ENCODE assay signal across 1 cellular context in the genomic region with DNA sequence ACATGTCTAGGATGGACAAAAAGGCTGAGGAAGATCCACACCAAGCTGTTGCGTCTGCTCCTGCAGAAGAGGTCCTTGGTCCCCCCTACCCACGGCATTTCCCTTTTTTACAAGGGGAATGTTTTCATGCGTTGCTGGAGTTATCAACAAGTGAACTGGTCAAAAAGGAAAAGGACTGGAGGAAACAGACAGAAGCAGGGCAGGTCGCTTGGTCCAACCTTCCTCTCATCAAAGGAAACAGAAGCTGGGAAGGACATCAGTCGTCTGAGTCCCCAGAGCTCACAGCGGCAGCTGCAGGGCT.
TF ChIP-seq lines count a peak whose summit lies in the region.

No MANE protein-coding gene starts in this region.

TF ChIP-seq in K562, 482 proteins besides CTCF, POLR2A, EP300 and RAD21:
- no peak for TF ChIP-seq XRCC4 (IDR thresholded peaks at IDR 0.05; ENCODE audit: extremely low read depth, insufficient read depth, insufficient read length)
- TF ChIP-seq BDP1 (IDR thresholded peaks at IDR 0.05; ENCODE audit: insufficient read depth, insufficient read length), result no peak
- peak; percentile 1; the same call in 1 of the 2 replicates for TF ChIP-seq FOXJ2 (tag; IDR thresholded peaks at IDR 0.05)
- TF ChIP-seq, protein P1, sequence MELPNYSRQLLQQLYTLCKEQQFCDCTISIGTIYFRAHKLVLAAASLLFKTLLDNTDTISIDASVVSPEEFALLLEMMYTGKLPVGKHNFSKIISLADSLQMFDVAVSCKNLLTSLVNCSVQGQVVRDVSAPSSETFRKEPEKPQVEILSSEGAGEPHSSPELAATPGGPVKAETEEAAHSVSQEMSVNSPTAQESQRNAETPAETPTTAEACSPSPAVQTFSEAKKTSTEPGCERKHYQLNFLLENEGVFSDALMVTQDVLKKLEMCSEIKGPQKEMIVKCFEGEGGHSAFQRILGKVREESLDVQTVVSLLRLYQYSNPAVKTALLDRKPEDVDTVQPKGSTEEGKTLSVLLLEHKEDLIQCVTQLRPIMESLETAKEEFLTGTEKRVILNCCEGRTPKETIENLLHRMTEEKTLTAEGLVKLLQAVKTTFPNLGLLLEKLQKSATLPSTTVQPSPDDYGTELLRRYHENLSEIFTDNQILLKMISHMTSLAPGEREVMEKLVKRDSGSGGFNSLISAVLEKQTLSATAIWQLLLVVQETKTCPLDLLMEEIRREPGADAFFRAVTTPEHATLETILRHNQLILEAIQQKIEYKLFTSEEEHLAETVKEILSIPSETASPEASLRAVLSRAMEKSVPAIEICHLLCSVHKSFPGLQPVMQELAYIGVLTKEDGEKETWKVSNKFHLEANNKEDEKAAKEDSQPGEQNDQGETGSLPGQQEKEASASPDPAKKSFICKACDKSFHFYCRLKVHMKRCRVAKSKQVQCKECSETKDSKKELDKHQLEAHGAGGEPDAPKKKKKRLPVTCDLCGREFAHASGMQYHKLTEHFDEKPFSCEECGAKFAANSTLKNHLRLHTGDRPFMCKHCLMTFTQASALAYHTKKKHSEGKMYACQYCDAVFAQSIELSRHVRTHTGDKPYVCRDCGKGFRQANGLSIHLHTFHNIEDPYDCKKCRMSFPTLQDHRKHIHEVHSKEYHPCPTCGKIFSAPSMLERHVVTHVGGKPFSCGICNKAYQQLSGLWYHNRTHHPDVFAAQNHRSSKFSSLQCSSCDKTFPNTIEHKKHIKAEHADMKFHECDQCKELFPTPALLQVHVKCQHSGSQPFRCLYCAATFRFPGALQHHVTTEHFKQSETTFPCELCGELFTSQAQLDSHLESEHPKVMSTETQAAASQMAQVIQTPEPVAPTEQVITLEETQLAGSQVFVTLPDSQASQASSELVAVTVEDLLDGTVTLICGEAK (IDR thresholded peaks at IDR 0.05), result no peak
- TF ChIP-seq, protein P1 (CRISPR knock-in tag; IDR thresholded peaks at IDR 0.05), result no peak
- no peak for TF ChIP-seq ATF1 (CRISPR knock-in tag; IDR thresholded peaks at IDR 0.05)
- no peak for TF ChIP-seq ATF1 (tag; IDR thresholded peaks at IDR 0.05)
- TF ChIP-seq DDX20 (tag; IDR thresholded peaks at IDR 0.05; ENCODE audit: low read depth), result no peak
- TF ChIP-seq KDM5B (IDR thresholded peaks at IDR 0.05; ENCODE audit: insufficient replicate concordance, low read depth, low read length), result no peak
- TF ChIP-seq, protein P2, sequence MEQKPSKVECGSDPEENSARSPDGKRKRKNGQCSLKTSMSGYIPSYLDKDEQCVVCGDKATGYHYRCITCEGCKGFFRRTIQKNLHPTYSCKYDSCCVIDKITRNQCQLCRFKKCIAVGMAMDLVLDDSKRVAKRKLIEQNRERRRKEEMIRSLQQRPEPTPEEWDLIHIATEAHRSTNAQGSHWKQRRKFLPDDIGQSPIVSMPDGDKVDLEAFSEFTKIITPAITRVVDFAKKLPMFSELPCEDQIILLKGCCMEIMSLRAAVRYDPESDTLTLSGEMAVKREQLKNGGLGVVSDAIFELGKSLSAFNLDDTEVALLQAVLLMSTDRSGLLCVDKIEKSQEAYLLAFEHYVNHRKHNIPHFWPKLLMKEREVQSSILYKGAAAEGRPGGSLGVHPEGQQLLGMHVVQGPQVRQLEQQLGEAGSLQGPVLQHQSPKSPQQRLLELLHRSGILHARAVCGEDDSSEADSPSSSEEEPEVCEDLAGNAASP (IDR thresholded peaks at IDR 0.05), result no peak
